8 cellular contexts compared by ENCODE assay signal in the genomic region with DNA sequence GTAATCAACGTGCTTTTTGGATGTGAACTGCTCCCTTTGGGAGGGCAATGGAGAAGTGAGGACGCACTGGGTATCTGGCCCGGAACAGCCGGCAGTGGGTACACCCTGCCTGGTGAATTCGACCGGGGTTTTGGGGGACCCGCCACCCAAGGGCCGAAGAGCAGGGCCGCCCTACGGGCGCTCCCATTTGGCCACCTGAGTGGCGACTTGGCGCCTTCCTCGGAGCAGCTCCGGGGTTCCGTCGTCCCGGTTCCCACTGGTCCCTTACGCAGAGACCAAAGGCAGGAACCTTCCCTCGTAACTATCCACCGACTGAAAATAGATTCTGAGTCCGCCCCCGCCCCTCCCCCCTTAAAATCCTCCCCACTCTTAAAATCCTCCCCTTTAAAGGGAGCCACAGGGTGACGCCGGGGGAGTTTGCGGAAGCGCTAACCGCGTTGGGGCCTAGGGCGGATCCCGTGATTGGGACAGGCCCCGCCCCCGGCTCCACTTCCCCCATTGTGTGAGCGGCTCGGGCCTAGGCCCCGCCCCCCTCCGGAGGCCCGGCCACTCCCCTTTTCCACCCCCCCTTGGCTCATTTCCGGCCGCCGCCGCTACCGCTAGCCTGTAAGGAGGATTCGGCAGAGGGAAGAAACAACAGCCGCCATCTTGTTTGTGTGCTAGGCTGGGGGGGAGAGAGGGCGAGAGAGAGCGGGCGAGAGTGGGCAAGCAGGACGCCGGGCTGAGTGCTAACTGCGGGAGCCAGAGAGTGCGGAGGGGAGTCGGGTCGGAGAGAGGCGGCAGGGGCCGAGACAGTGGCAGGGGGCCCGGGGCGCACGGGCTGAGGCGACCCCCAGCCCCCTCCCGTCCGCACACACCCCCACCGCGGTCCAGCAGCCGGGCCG. TPM values are rescaled to one million over a fixed set of nuclear protein-coding genes. Genes with fewer than 3 reads are reported as not detected.
DNase-seq lines count a peak whose midpoint lies in the region; ATAC-seq, FAIRE-seq and TF ChIP-seq lines count a peak whose summit lies in the region.

No MANE protein-coding gene starts in this region.

- intact Hi-C loops in Right ventricle myocardium superior (cut with DNase I) (loop anchor here (2.0 kb wide), 1 partner anchor 141 kb away; a partner anchor contains a TSS), pancreas (cut with DNase I) (loop anchor here in 2 of 3 donors (5.0 to 10.0 kb wide), 2 partner anchors 137 to 139 kb away; a partner anchor contains a TSS), tibial artery (cut with DNase I; ENCODE audit: low total_unique reads) (loop anchor here (1.0 to 10.0 kb wide), 3 partner anchors 69 to 140 kb away; a partner anchor contains a TSS)

- H3K4me1 ChIP-seq in adipocyte (ENCODE audit: control insufficient read depth, insufficient read depth, low read length) (peaks cover 27% of the 10 kb centered on the region), pancreas (peaks cover 0 to 12% (median 9%) of the 10 kb centered on the region in 3 donors), tibial artery (peaks cover 0 to 31% (median 13%) of the 10 kb centered on the region in 4 donors)

- H3K27me3 ChIP-seq in adipocyte (replicated peaks; ENCODE audit: control insufficient read depth, insufficient read depth, low read length) (no peaks in the 10 kb centered on the region), pancreas (no peaks in the 10 kb centered on the region), tibial artery (no peaks in the 10 kb centered on the region)

- peak overlapping the region; percentile 88 for H3K4me3 ChIP-seq in GM12865 (ENCODE audit: low read depth, low read length)
- H3K4me3 ChIP-seq in adipocyte (ENCODE audit: low read length) = peak overlapping the region; percentile 89
- H3K4me3 ChIP-seq in pancreas = peak overlapping the region; percentile 94 to 96 (median 94)
- peak overlapping the region; percentile 99 for H3K4me3 ChIP-seq in tibial artery

- TF ChIP-seq CTCF in GM12865 (IDR thresholded peaks at IDR 0.05; ENCODE audit: insufficient read depth, low read depth, low read length, missing control alignments) (no peak), pancreas (IDR thresholded peaks at IDR 0.05) (no peak), tibial artery (IDR thresholded peaks at IDR 0.05) (no peak)

- ATAC-seq in HG02763 (IDR thresholded peaks at IDR 0.05; ENCODE audit: unreplicated experiment) (peak; percentile 66), Right ventricle myocardium superior (ENCODE audit: poor library complexity) (peak; percentile 96), pancreas (peak; percentile 90 to 96 (median 91))

- H3K36me3 ChIP-seq in adipocyte (ENCODE audit: control insufficient read depth, insufficient read depth, low read length, severe bottlenecking) (no peaks in the 10 kb centered on the region), pancreas (no peaks in the 10 kb centered on the region), tibial artery (no peaks in the 10 kb centered on the region)

- peak overlapping the region; percentile 99 for H3K9ac ChIP-seq in adipocyte (ENCODE audit: low read length)

- H3K9me3 ChIP-seq in adipocyte (ENCODE audit: control insufficient read depth, low read length) (no peaks in the 10 kb centered on the region), pancreas (no peaks in the 10 kb centered on the region), tibial artery (no peaks in the 10 kb centered on the region)

- H3K27ac ChIP-seq in pancreas = peak overlapping the region; percentile 98 to 100 (median 100)
- peak overlapping the region; percentile 100 for H3K27ac ChIP-seq in tibial artery

- 0 to 1% methylated on average over 58 to 66 of the region's 66 CpGs for WGBS in pancreas, 2 donors

- DNase-seq in GM12865 (ENCODE audit: low read depth) (peak; percentile 99), NCI-H1417 treated with DMSO at 0.1 percent for 48 hours (lab: John Stamatoyannopoulos, UW) (peak; percentile 81), SW 1271 (lab: John Stamatoyannopoulos, UW) (peak; percentile 70 to 94), adipocyte (ENCODE audit: low read depth) (peak; percentile 99), Right ventricle myocardium superior (peak; percentile 100), pancreas (peak; percentile 99 to 100 (median 99)), tibial artery (peak; percentile 98 to 100)

- peak; percentile 95 for FAIRE-seq in pancreas (lab: Jason Lieb, UNC)

RNA-seq across cellular contexts. Expression of a gene that starts 1.0 kb away (rescaled TPM):
- total RNA-seq in Right ventricle myocardium superior = 24.2 TPM
- 10 to 100 TPM; 19.3 to 39.7 (median 24.9) TPM for total RNA-seq in pancreas
- 10 to 100 TPM in 1 of 2 donors, 1 to 10 TPM in 1; 10.0 to 17.5 TPM for polyA plus RNA-seq in pancreas

Comparison
In these comparisons a context has a peak if more than half of its experiments do, and no peak if none do; other contexts are left out.
1. Peak in every context shown above with its lines: DNase-seq, ATAC-seq, H3K4me3 ChIP-seq and H3K27ac ChIP-seq.